8 cellular contexts compared by ENCODE assay signal in genomic region chr3:195162033-195162669, GRCh38.
DNase-seq lines count a peak whose midpoint lies in the region; ATAC-seq lines count a peak whose summit lies in the region.

No MANE protein-coding gene starts in this region.

- H3K36me3 Mint-ChIP-seq in activated T-helper 2 cell treated with anti-CD3 and anti-CD28 coated beads, Interferon-gamma antibody, Interleukin-2, Interleukin-4, amounts not matched to agents 10 μg/mL and 5 μg/mL and 100 μg/mL, durations not matched to agents 14 hours and 24 hours and 36 hours (ENCODE audit: low read depth) = no peaks in the 10 kb centered on the region
- H3K36me3 Mint-ChIP-seq in natural killer cell treated with Interleukin-12 subunit alpha and Interleukin-12 subunit beta and Interleukin-15 and Interleukin-18, amount 100 ng/mL, for 72 hours = no peaks in the 10 kb centered on the region

- H3K4me3 Mint-ChIP-seq in activated T-helper 2 cell treated with anti-CD3 and anti-CD28 coated beads, Interferon-gamma antibody, Interleukin-2, Interleukin-4, amounts not matched to agents 10 μg/mL and 5 μg/mL and 100 μg/mL, durations not matched to agents 14 hours and 24 hours and 36 hours (ENCODE audit: low read depth) = no peak overlapping the region
- H3K4me3 Mint-ChIP-seq in natural killer cell treated with Interleukin-12 subunit alpha and Interleukin-12 subunit beta and Interleukin-15 and Interleukin-18, amount 100 ng/mL, for 72 hours = peak overlapping the region; percentile 57

- no peaks in the 10 kb centered on the region for H3K9me3 Mint-ChIP-seq in activated T-helper 2 cell treated with anti-CD3 and anti-CD28 coated beads, Interferon-gamma antibody, Interleukin-2, Interleukin-4, amounts not matched to agents 10 μg/mL and 5 μg/mL and 100 μg/mL, durations not matched to agents 14 hours and 24 hours and 36 hours
- no peaks in the 10 kb centered on the region for H3K9me3 Mint-ChIP-seq in natural killer cell treated with Interleukin-12 subunit alpha and Interleukin-12 subunit beta and Interleukin-15 and Interleukin-18, amount 100 ng/mL, for 72 hours

- H3K4me1 Mint-ChIP-seq in activated T-helper 2 cell treated with anti-CD3 and anti-CD28 coated beads, Interferon-gamma antibody, Interleukin-2, Interleukin-4, amounts not matched to agents 10 μg/mL and 5 μg/mL and 100 μg/mL, durations not matched to agents 14 hours and 24 hours and 36 hours (ENCODE audit: low read depth) = peaks cover 25% of the 10 kb centered on the region
- peaks cover 31 to 34% of the 10 kb centered on the region in 2 donors for H3K4me1 Mint-ChIP-seq in natural killer cell treated with Interleukin-12 subunit alpha and Interleukin-12 subunit beta and Interleukin-15 and Interleukin-18, amount 100 ng/mL, for 72 hours (ENCODE audit: low read depth in 2 of 2)

- H3K27ac Mint-ChIP-seq in activated T-helper 2 cell treated with anti-CD3 and anti-CD28 coated beads, Interferon-gamma antibody, Interleukin-2, Interleukin-4, amounts not matched to agents 10 μg/mL and 5 μg/mL and 100 μg/mL, durations not matched to agents 14 hours and 24 hours and 36 hours = peak overlapping the region; percentile 24
- H3K27ac Mint-ChIP-seq in natural killer cell treated with Interleukin-12 subunit alpha and Interleukin-12 subunit beta and Interleukin-15 and Interleukin-18, amount 100 ng/mL, for 72 hours = peak overlapping the region; percentile 55 to 93

- no peak for DNase-seq in activated T-helper 2 cell treated with anti-CD3 and anti-CD28 coated beads, Interferon-gamma antibody, Interleukin-2, Interleukin-4, amounts not matched to agents 10 μg/mL and 5 μg/mL and 100 μg/mL, durations not matched to agents 14 hours and 24 hours and 36 hours (ENCODE audit: low spot score)
- no peak for DNase-seq in natural killer cell treated with Interleukin-12 subunit alpha and Interleukin-12 subunit beta and Interleukin-15 and Interleukin-18, amount 100 ng/mL, for 72 hours (ENCODE audit: low spot score)
- DNase-seq in 8988T = no peak
- DNase-seq in H4 (ENCODE audit: low spot score) = no peak
- no peak for DNase-seq in NCI-H1105 treated with DMSO at 0.1 percent for 48 hours (lab: John Stamatoyannopoulos, UW)

- H3K27me3 Mint-ChIP-seq in activated T-helper 2 cell treated with anti-CD3 and anti-CD28 coated beads, Interferon-gamma antibody, Interleukin-2, Interleukin-4, amounts not matched to agents 10 μg/mL and 5 μg/mL and 100 μg/mL, durations not matched to agents 14 hours and 24 hours and 36 hours (ENCODE audit: low read depth) = no peaks in the 10 kb centered on the region
- H3K27me3 Mint-ChIP-seq in natural killer cell treated with Interleukin-12 subunit alpha and Interleukin-12 subunit beta and Interleukin-15 and Interleukin-18, amount 100 ng/mL, for 72 hours = no peaks in the 10 kb centered on the region

- ATAC-seq in GM18502 (IDR thresholded peaks at IDR 0.05; ENCODE audit: poor library complexity, unreplicated experiment) (peak; percentile 68), HG02885 (IDR thresholded peaks at IDR 0.05; ENCODE audit: poor library complexity, unreplicated experiment) (peak; percentile 60), HG02588 (IDR thresholded peaks at IDR 0.05; ENCODE audit: unreplicated experiment) (no peak)
- peak; percentile 87 to 88 for ATAC-seq in natural killer cell treated with Interleukin-12 subunit alpha and Interleukin-12 subunit beta and Interleukin-15 and Interleukin-18, amount 100 ng/mL, for 72 hours

- intact Hi-C loops in activated T-helper 2 cell treated with anti-CD3 and anti-CD28 coated beads, Interferon-gamma antibody, Interleukin-2, Interleukin-4, amounts not matched to agents 10 μg/mL and 5 μg/mL and 100 μg/mL, durations not matched to agents 14 hours and 24 hours and 36 hours (cut with micrococcal nuclease) = no loop called here
